ENCODE assay signal across 9 cellular contexts in genomic region chr15:88465633-88466219, GRCh38. TPM values are rescaled to one million over a fixed set of nuclear protein-coding genes. Genes with fewer than 3 reads are reported as not detected.
DNase-seq lines count a peak whose midpoint lies in the region; ATAC-seq and TF ChIP-seq lines count a peak whose summit lies in the region.
"Had no signal": no experiment of that assay in that cellular context is flagged by ENCODE, and none has a peak within 500 bp of the region (broad histone marks: within the 10 kb centered on the region; RNA-seq: fewer than 3 reads in every experiment).

No MANE protein-coding gene starts in this region.

- H3K27ac ChIP-seq in SK-N-MC (no peak overlapping the region), fibroblast of lung (ENCODE audit: insufficient read depth, low read length) (no peak overlapping the region), smooth muscle cell (ENCODE audit: low read depth) (no peak overlapping the region)

- H3K4me2 ChIP-seq in fibroblast of lung (ENCODE audit: extremely low read depth, insufficient read depth, low read length) = peak overlapping the region; percentile 91
- peak overlapping the region; percentile 97 for H3K4me2 ChIP-seq in smooth muscle cell

- 86% methylated on average over 4 of the region's 4 CpGs for WGBS in smooth muscle cell (ENCODE audit: low lambda C conversion rate)

- no peaks in the 10 kb centered on the region for H3F3A ChIP-seq in smooth muscle cell (ENCODE audit: low read depth)

- no peak overlapping the region for H3K9ac ChIP-seq in SK-N-MC (ENCODE audit: insufficient read length)
- H3K9ac ChIP-seq in fibroblast of lung (ENCODE audit: insufficient read depth, low read length) = no peak overlapping the region
- H3K9ac ChIP-seq in smooth muscle cell (ENCODE audit: low read depth) = no peak overlapping the region

- ATAC-seq in GM18870 (IDR thresholded peaks at IDR 0.05; ENCODE audit: unreplicated experiment) = no peak

- H3K27me3 ChIP-seq in fibroblast of lung (ENCODE audit: control insufficient read depth, insufficient read depth, low read length) (no peaks in the 10 kb centered on the region), smooth muscle cell (ENCODE audit: low read depth) (no peaks in the 10 kb centered on the region)

- peak; percentile 33 for DNase-seq in activated CD8-positive, alpha-beta memory T cell treated with anti-CD3 and anti-CD28 coated beads for 24 hours
- DNase-seq in activated CD8-positive, alpha-beta memory T cell treated with anti-CD3 and anti-CD28 coated beads, Interleukin-2, amount 50 U/mL, for 48 hours = no peak
- DNase-seq in SK-N-MC (ENCODE audit: low read depth, low spot score) (no peak), fibroblast of lung (ENCODE audit: low read depth in 2 of 2) (peak; percentile 29 to 69), smooth muscle cell (lab: John Stamatoyannopoulos, UW; ENCODE audit: unreplicated experiment) (no peak), globus pallidus (ENCODE audit: low spot score) (no peak), COLO668 (lab: John Stamatoyannopoulos, UW; ENCODE audit: unreplicated experiment) (no peak)
- DNase-seq: DMS79 had no signal

- H4K20me1 ChIP-seq in fibroblast of lung (ENCODE audit: control insufficient read depth, extremely low read depth, insufficient read depth, low read length) = no peaks in the 10 kb centered on the region
- no peaks in the 10 kb centered on the region for H4K20me1 ChIP-seq in smooth muscle cell (ENCODE audit: low read depth)

- H2AFZ ChIP-seq in fibroblast of lung (ENCODE audit: low read length) = no peak overlapping the region
- no peak overlapping the region for H2AFZ ChIP-seq in smooth muscle cell (ENCODE audit: low read depth)

- H3K9me3 ChIP-seq in SK-N-MC (ENCODE audit: low read depth, low read length) (no peaks in the 10 kb centered on the region), fibroblast of lung (ENCODE audit: control insufficient read depth, insufficient read depth, low read depth, low read length) (no peaks in the 10 kb centered on the region), smooth muscle cell (replicated peaks; ENCODE audit: low read depth) (no peaks in the 10 kb centered on the region)

- H3K36me3 ChIP-seq in SK-N-MC (ENCODE audit: insufficient read depth, low read length) (peaks cover 42% of the 10 kb centered on the region), fibroblast of lung (ENCODE audit: control insufficient read depth, insufficient read depth, low read length) (peaks cover 3% of the 10 kb centered on the region), smooth muscle cell (ENCODE audit: low read depth) (no peaks in the 10 kb centered on the region)

- H3K4me3 ChIP-seq in SK-N-MC (peak overlapping the region; percentile 92), fibroblast of lung (replicated peaks in 1 of 4; ENCODE audit: control extremely low read depth in 1 of 4, insufficient read depth in 1 of 4, low read depth in 3 of 4, low read length in 4 of 4) (peak overlapping the region in 2 of 4 experiments; percentile 82 to 100), smooth muscle cell (peak overlapping the region; percentile 97)

- TF ChIP-seq CTCF in fibroblast of lung (conservative IDR thresholded peaks at IDR 0.05 in 1 of 2, IDR thresholded peaks at IDR 0.05 in 1 of 2; ENCODE audit: low read depth in 1 of 2, low read length in 2 of 2) (no peak), smooth muscle cell (IDR thresholded peaks at IDR 0.05; ENCODE audit: borderline replicate concordance, insufficient read depth, poor library complexity, severe bottlenecking) (no peak)

- H3K4me1 ChIP-seq in fibroblast of lung (ENCODE audit: control insufficient read depth, extremely low read depth, insufficient read depth, low read length) (peaks cover 10% of the 10 kb centered on the region), smooth muscle cell (ENCODE audit: low read depth) (peaks cover 14% of the 10 kb centered on the region)

- H3K79me2 ChIP-seq in fibroblast of lung (ENCODE audit: control insufficient read depth, insufficient read depth, low read length) (peaks cover 25% of the 10 kb centered on the region), smooth muscle cell (ENCODE audit: low read depth) (peaks cover 26% of the 10 kb centered on the region)

RNA-seq across cellular contexts. Expression of gene MRPL46, which starts 1.5 kb away (rescaled TPM):
- 13.4 and 13.7 TPM in 2 replicates for total RNA-seq in fibroblast of lung
- 21.4 and 27.0 TPM in 2 replicates for polyA plus RNA-seq in fibroblast of lung
- 19.4 and 28.9 TPM in 2 replicates for polyA plus RNA-seq in fibroblast of lung (2012)
- 6.0 and 9.4 TPM in 2 replicates for polyA minus RNA-seq in fibroblast of lung (ENCODE audit: low replicate concordance)
- 17.1 and 17.5 TPM in 2 replicates for total RNA-seq in smooth muscle cell
- polyA plus RNA-seq in smooth muscle cell = 31.0 and 35.0 TPM in 2 replicates

RNA-seq across cellular contexts. Expression of gene MRPS11, which starts 1.8 kb away (rescaled TPM):
- 23.6 and 27.1 TPM in 2 replicates for total RNA-seq in fibroblast of lung
- polyA plus RNA-seq in fibroblast of lung = 46.4 and 84.5 TPM in 2 replicates
- 54.0 and 81.8 TPM in 2 replicates for polyA plus RNA-seq in fibroblast of lung (2012)
- polyA minus RNA-seq in fibroblast of lung (ENCODE audit: low replicate concordance) = 29.3 and 34.1 TPM in 2 replicates
- total RNA-seq in smooth muscle cell = 16.0 and 39.1 TPM in 2 replicates
- 64.4 and 69.1 TPM in 2 replicates for polyA plus RNA-seq in smooth muscle cell

Comparison
In these comparisons a context has a peak if more than half of its experiments do, and no peak if none do; other contexts are left out.
1. DNase-seq: peak in activated CD8-positive, alpha-beta memory T cell treated with anti-CD3 and anti-CD28 coated beads for 24 hours (single experiment) and fibroblast of lung (2 of 2); none in activated CD8-positive, alpha-beta memory T cell treated with anti-CD3 and anti-CD28 coated beads, Interleukin-2, amount 50 U/mL, for 48 hours (single experiment), SK-N-MC (single experiment), smooth muscle cell (single experiment), globus pallidus (single experiment) and COLO668 (single experiment).